Comparison of ENCODE assay signal across 29 cellular contexts in genomic region chr14:103731916-103732867, GRCh38. TPM values are rescaled to one million over a fixed set of nuclear protein-coding genes. Genes with fewer than 3 reads are reported as not detected.
DNase-seq lines count a peak whose midpoint lies in the region; ATAC-seq, FAIRE-seq and TF ChIP-seq lines count a peak whose summit lies in the region.
"Had no signal": no experiment of that assay in that cellular context is flagged by ENCODE, and none has a peak within 500 bp of the region (broad histone marks: within the 10 kb centered on the region; RNA-seq: fewer than 3 reads in every experiment).

No MANE protein-coding gene starts in this region.

- BruUV-seq in HepG2 (replicated peaks; lab: Mats Ljungman, UMichigan): no TSS peak
- BruUV-seq in endothelial cell of umbilical vein (replicated peaks; lab: Mats Ljungman, UMichigan): no TSS peak

- peaks cover 24% of the 10 kb centered on the region for H3K4me1 Mint-ChIP-seq in type B pancreatic cell (ENCODE audit: unreplicated experiment)
- H3K4me1 Mint-ChIP-seq: activated CD4-positive, alpha-beta T cell treated with anti-CD3 and anti-CD28 coated beads for 36 hours; activated naive CD4-positive, alpha-beta T cell treated with anti-CD3 and anti-CD28 coated beads, Interleukin-2, amount 10 ng/mL, durations not matched to agents 7 days and 5 days; activated T-helper 17 cell treated with anti-CD3 and anti-CD28 coated beads, Interleukin-2, amount 50 U/mL, for 72 hours had no signal

- H3K36me3 ChIP-seq in HepG2 (replicated peaks in 1 of 2; ENCODE audit: control insufficient read depth in 1 of 2, insufficient read depth in 2 of 2, low read length in 2 of 2) (peaks cover 19 to 51% of the 10 kb centered on the region in 2 experiments), right lobe of liver (peaks cover 0 to 42% (median 3%) of the 10 kb centered on the region in 4 donors), endothelial cell of umbilical vein (ENCODE audit: control insufficient read depth in 2 of 2, extremely low read depth in 1 of 2, insufficient read depth in 2 of 2, low read length in 2 of 2) (peaks cover 0 to 35% of the 10 kb centered on the region in 2 experiments), mesenchymal stem cell (ENCODE audit: control insufficient read depth in 1 of 2, insufficient read depth in 2 of 2, low read depth in 1 of 2, low read length in 2 of 2) (peaks cover 68 to 86% of the 10 kb centered on the region in 2 experiments), brain microvascular endothelial cell (replicated peaks) (peaks cover 14% of the 10 kb centered on the region)

- H2AFZ ChIP-seq in HepG2 (ENCODE audit: low read length) (no peak overlapping the region), endothelial cell of umbilical vein (ENCODE audit: low read depth, low read length) (no peak overlapping the region), mesenchymal stem cell (ENCODE audit: low read depth, low read length) (no peak overlapping the region)
- H2AFZ ChIP-seq: GM23248, hepatocyte had no signal

- no peak for ATAC-seq in HepG2
- ATAC-seq in right lobe of liver: no peak
- ATAC-seq in GM21515 (IDR thresholded peaks at IDR 0.05; ENCODE audit: unreplicated experiment): no peak
- ATAC-seq: A549; activated CD4-positive, alpha-beta T cell treated with anti-CD3 and anti-CD28 coated beads for 36 hours; activated CD8-positive, alpha-beta T cell treated with anti-CD3 and anti-CD28 coated beads for 36 hours; activated T-helper 17 cell treated with anti-CD3 and anti-CD28 coated beads, Interleukin-2, amount 50 U/mL, for 72 hours; body of pancreas; gastrocnemius medialis; left colon; PC-3 had no signal

- CTCF ChIA-PET in HepG2 (lab: Yijun Ruan, JAX; ENCODE audit: low intra/inter-chr PET ratio, low total read pairs) (no interaction called here), endothelial cell of umbilical vein (lab: Charles Lee) (interaction anchor here (1.3 kb wide), 1 partner anchor 21 kb away, joined by 3 read pairs; no protein-coding TSS in a partner anchor)

- no peak overlapping the region for H2BK12ac ChIP-seq in mesenchymal stem cell (ENCODE audit: low read length in 2 of 2)

- H2AK5ac ChIP-seq in mesenchymal stem cell (ENCODE audit: low read length, severe bottlenecking): no peak overlapping the region

- no peak for FAIRE-seq in HepG2 (lab: Jason Lieb, UNC)
- FAIRE-seq in endothelial cell of umbilical vein (lab: Jason Lieb, UNC): no peak
- FAIRE-seq: A549, D721Med had no signal

- no peak overlapping the region for H3K14ac ChIP-seq in mesenchymal stem cell (ENCODE audit: low read length in 2 of 2)

- no peak overlapping the region for H2BK5ac ChIP-seq in mesenchymal stem cell (ENCODE audit: low read depth, low read length, poor library complexity, severe bottlenecking)

- no peak overlapping the region for H4K8ac ChIP-seq in mesenchymal stem cell (ENCODE audit: low read length)

- dilution Hi-C loops in endothelial cell of umbilical vein (cut with MboI; ENCODE audit: extremely low pct_ligation_motif_present, low sequenced_read_pairs): no loop called here

- H3K79me2 ChIP-seq in HepG2 (ENCODE audit: insufficient read depth, low read length): no peaks in the 10 kb centered on the region
- no peaks in the 10 kb centered on the region for H3K79me2 ChIP-seq in endothelial cell of umbilical vein (ENCODE audit: control insufficient read depth, insufficient read depth, low read length)

- H3K9me3 Mint-ChIP-seq in type B pancreatic cell: no peaks in the 10 kb centered on the region
- H3K9me3 Mint-ChIP-seq: activated CD8-positive, alpha-beta T cell treated with anti-CD3 and anti-CD28 coated beads for 36 hours; activated naive CD4-positive, alpha-beta T cell treated with anti-CD3 and anti-CD28 coated beads, Interleukin-2, amount 10 ng/mL, durations not matched to agents 7 days and 5 days; activated T-helper 17 cell treated with anti-CD3 and anti-CD28 coated beads, Interleukin-2, amount 50 U/mL, for 72 hours; CD4-positive, alpha-beta T cell had no signal

- intact Hi-C loops in HepG2 (cut with micrococcal nuclease; ENCODE audit: unreplicated experiment): no loop called here
- intact Hi-C loops in right lobe of liver (cut with DNase I): no loop called here
- intact Hi-C loops in endothelial cell of umbilical vein (cut with micrococcal nuclease): no loop called here

- H3K4me2 ChIP-seq in HepG2 (ENCODE audit: low read depth, low read length) (no peak overlapping the region), endothelial cell of umbilical vein (ENCODE audit: insufficient read depth, low read length) (no peak overlapping the region), mesenchymal stem cell (ENCODE audit: low read length, poor library complexity, severe bottlenecking) (no peak overlapping the region)
- H3K4me2 ChIP-seq: A549, hepatocyte had no signal

- TF ChIP-seq EP300 in HepG2 (IDR thresholded peaks at IDR 0.05; ENCODE audit: low read depth in 2 of 2, low read length in 2 of 2): no peak
- TF ChIP-seq EP300 in HepG2 (CRISPR knock-in tag; IDR thresholded peaks at IDR 0.05; ENCODE audit: borderline replicate concordance): no peak

- POLR2A ChIA-PET in HepG2 (lab: Yijun Ruan, JAX): no interaction called here
- POLR2A ChIA-PET in endothelial cell of umbilical vein (lab: Charles Lee): no interaction called here

- no peak overlapping the region for H3K4me3 Mint-ChIP-seq in type B pancreatic cell
- H3K4me3 Mint-ChIP-seq: activated CD4-positive, alpha-beta T cell treated with anti-CD3 and anti-CD28 coated beads for 36 hours; activated CD8-positive, alpha-beta T cell treated with anti-CD3 and anti-CD28 coated beads for 36 hours; activated naive CD4-positive, alpha-beta T cell treated with anti-CD3 and anti-CD28 coated beads, Interleukin-2, amount 10 ng/mL, durations not matched to agents 7 days and 5 days; activated T-helper 17 cell treated with anti-CD3 and anti-CD28 coated beads, Interleukin-2, amount 50 U/mL, for 72 hours; CD4-positive, alpha-beta T cell had no signal

- H3K9ac ChIP-seq in HepG2 (ENCODE audit: insufficient read depth, low read depth, low read length) (no peak overlapping the region), endothelial cell of umbilical vein (replicated peaks; ENCODE audit: extremely low read depth, insufficient read depth, low read length) (no peak overlapping the region), mesenchymal stem cell (ENCODE audit: low read length) (no peak overlapping the region)
- H3K9ac ChIP-seq: GM23248 had no signal

- no peak overlapping the region for H3K4me3 ChIP-seq in HepG2 (replicated peaks in 1 of 3; ENCODE audit: insufficient read depth in 1 of 3, low read depth in 2 of 3, low read length in 3 of 3)
- no peak overlapping the region for H3K4me3 ChIP-seq in right lobe of liver
- H3K4me3 ChIP-seq in endothelial cell of umbilical vein (replicated peaks in 1 of 3; ENCODE audit: insufficient read depth in 1 of 3, low read depth in 1 of 3, low read length in 3 of 3): no peak overlapping the region
- no peak overlapping the region for H3K4me3 ChIP-seq in mesenchymal stem cell (ENCODE audit: insufficient read depth in 1 of 2, low read depth in 1 of 2, low read length in 2 of 2)
- no peak overlapping the region for H3K4me3 ChIP-seq in brain microvascular endothelial cell (ENCODE audit: low read depth, low read length)
- H3K4me3 ChIP-seq: A549, adrenal gland, body of pancreas, gastrocnemius medialis, GM23248, hepatocyte, thoracic aorta had no signal

- H3K4ac ChIP-seq in mesenchymal stem cell (ENCODE audit: low read depth in 1 of 2, low read length in 2 of 2): no peak overlapping the region

- H3K23ac ChIP-seq in mesenchymal stem cell (ENCODE audit: low read length in 2 of 2): no peak overlapping the region

- H2BK15ac ChIP-seq in mesenchymal stem cell (ENCODE audit: low read depth, poor library complexity, severe bottlenecking): no peak overlapping the region

- no peak overlapping the region for H3K27ac ChIP-seq in HepG2 (ENCODE audit: extremely low read length, insufficient read depth, low read length)
- no peak overlapping the region for H3K27ac ChIP-seq in right lobe of liver
- no peak overlapping the region for H3K27ac ChIP-seq in endothelial cell of umbilical vein (ENCODE audit: insufficient read depth, low read depth, low read length)
- H3K27ac ChIP-seq in mesenchymal stem cell (ENCODE audit: low read length, poor library complexity, severe bottlenecking): no peak overlapping the region
- no peak overlapping the region for H3K27ac ChIP-seq in brain microvascular endothelial cell
- H3K27ac ChIP-seq: A549, adrenal gland, GM23248, thoracic aorta had no signal

- TF ChIP-seq POLR2A in HepG2 (IDR thresholded peaks at IDR 0.05; ENCODE audit: insufficient read depth in 1 of 2, low read depth in 2 of 2, low read length in 2 of 2) (no peak), right lobe of liver (IDR thresholded peaks at IDR 0.05) (no peak), endothelial cell of umbilical vein (IDR thresholded peaks at IDR 0.05; ENCODE audit: low read depth, low read length) (no peak)

- H4K91ac ChIP-seq in mesenchymal stem cell (ENCODE audit: low read length): peak overlapping the region; percentile 50

- H3K18ac ChIP-seq in mesenchymal stem cell (ENCODE audit: low read depth in 1 of 2, low read length in 2 of 2): no peak overlapping the region

- H3K4me1 ChIP-seq in HepG2 (ENCODE audit: insufficient read depth, low read length): 0 out of 2 replicates have a peak, but pooled peaks cover 4% of the 10 kb centered on the region
- H3K4me1 ChIP-seq in right lobe of liver: peaks cover 0 to 12% (median 6%) of the 10 kb centered on the region in 4 donors
- no peaks in the 10 kb centered on the region for H3K4me1 ChIP-seq in endothelial cell of umbilical vein (ENCODE audit: control insufficient read depth, extremely low read depth, insufficient read depth, low read length)
- peaks cover 8% of the 10 kb centered on the region for H3K4me1 ChIP-seq in mesenchymal stem cell (ENCODE audit: control insufficient read depth, insufficient read depth, low read depth, low read length)
- H3K4me1 ChIP-seq: A549 had no signal

- no peak for TF ChIP-seq CTCF in HepG2 (CRISPR knock-in tag; IDR thresholded peaks at IDR 0.05)
- no peak for TF ChIP-seq CTCF in right lobe of liver (IDR thresholded peaks at IDR 0.05)
- no peak for TF ChIP-seq CTCF in endothelial cell of umbilical vein (IDR thresholded peaks at IDR 0.05; ENCODE audit: extremely low read depth in 1 of 2, insufficient read depth in 1 of 2, low read depth in 1 of 2, low read length in 2 of 2)
- no peak for TF ChIP-seq CTCF in type B pancreatic cell (conservative IDR thresholded peaks at IDR 0.05)
- TF ChIP-seq CTCF in brain microvascular endothelial cell (IDR thresholded peaks at IDR 0.05; ENCODE audit: low read depth, low read length, missing control alignments): no peak

- H3K36me3 Mint-ChIP-seq in type B pancreatic cell: peaks cover 11% of the 10 kb centered on the region

- H3K79me1 ChIP-seq in mesenchymal stem cell (replicated peaks; ENCODE audit: low read length, poor library complexity, severe bottlenecking): peaks cover 38% of the 10 kb centered on the region

- H3K9me1 ChIP-seq in endothelial cell of umbilical vein (replicated peaks; ENCODE audit: control insufficient read depth, extremely low read depth, insufficient read depth, low read length): no peaks in the 10 kb centered on the region

- no peak for TF ChIP-seq RAD21 in HepG2 (CRISPR knock-in tag; IDR thresholded peaks at IDR 0.05)

- no peaks in the 10 kb centered on the region for H3K27me3 Mint-ChIP-seq in type B pancreatic cell
- H3K27me3 Mint-ChIP-seq: activated CD4-positive, alpha-beta T cell treated with anti-CD3 and anti-CD28 coated beads for 36 hours; activated CD8-positive, alpha-beta T cell treated with anti-CD3 and anti-CD28 coated beads for 36 hours; activated naive CD4-positive, alpha-beta T cell treated with anti-CD3 and anti-CD28 coated beads, Interleukin-2, amount 10 ng/mL, durations not matched to agents 7 days and 5 days; activated T-helper 17 cell treated with anti-CD3 and anti-CD28 coated beads, Interleukin-2, amount 50 U/mL, for 72 hours; CD4-positive, alpha-beta T cell had no signal

- DNase-seq in HepG2 (ENCODE audit: low spot score) (no peak), right lobe of liver (no peak), endothelial cell of umbilical vein (ENCODE audit: low read depth, low spot score) (no peak), mesenchymal stem cell (no peak), type B pancreatic cell (ENCODE audit: extremely low spot score, unreplicated experiment) (peak; percentile 62), brain microvascular endothelial cell (no peak)
- no peak for DNase-seq in activated CD4-positive, CD25-positive, alpha-beta regulatory T cell treated with anti-CD3 and anti-CD28 coated beads, Interleukin-2, amount 50 U/mL, for 72 hours
- DNase-seq: activated CD4-positive, alpha-beta T cell treated with anti-CD3 and anti-CD28 coated beads for 36 hours; activated CD8-positive, alpha-beta T cell treated with anti-CD3 and anti-CD28 coated beads for 36 hours; activated naive CD4-positive, alpha-beta T cell treated with anti-CD3 and anti-CD28 coated beads, Interleukin-2, amount 10 ng/mL, durations not matched to agents 7 days and 5 days; body of pancreas; CD4-positive, alpha-beta T cell; DND-41; gastrocnemius medialis; GF-D8; GM23248; left colon; NCI-H1436 treated with DMSO at 0.1 percent for 48 hours; NCI-H226; NK-92 treated with Interleukin-12 subunit alpha and Interleukin-12 subunit beta, amount 100 ng/mL, for 24 hours; PC-3; stimulated activated naive CD4-positive, alpha-beta T cell treated with Interleukin-2 at 50 U/mL for 16 hours had no signal

- H3K27me3 ChIP-seq in HepG2 (ENCODE audit: control insufficient read depth in 1 of 2, insufficient read depth in 2 of 2, low read length in 2 of 2): no peaks in the 10 kb centered on the region
- H3K27me3 ChIP-seq in right lobe of liver: no peaks in the 10 kb centered on the region
- H3K27me3 ChIP-seq in endothelial cell of umbilical vein (ENCODE audit: control insufficient read depth in 2 of 2, insufficient read depth in 2 of 2, low read length in 2 of 2): no peaks in the 10 kb centered on the region
- H3K27me3 ChIP-seq in mesenchymal stem cell (ENCODE audit: control insufficient read depth in 1 of 2, insufficient read depth in 1 of 2, low read length in 2 of 2): no peaks in the 10 kb centered on the region
- no peaks in the 10 kb centered on the region for H3K27me3 ChIP-seq in brain microvascular endothelial cell (replicated peaks)
- H3K27me3 ChIP-seq: adrenal gland, body of pancreas, gastrocnemius medialis, hepatocyte had no signal

- H4K20me1 ChIP-seq in HepG2 (ENCODE audit: insufficient read depth, low read length): no peaks in the 10 kb centered on the region
- no peaks in the 10 kb centered on the region for H4K20me1 ChIP-seq in endothelial cell of umbilical vein (replicated peaks; ENCODE audit: control insufficient read depth, extremely low read depth, insufficient read depth, low read length)

- H3K9me3 ChIP-seq in HepG2 (ENCODE audit: low read length) (no peaks in the 10 kb centered on the region), right lobe of liver (no peaks in the 10 kb centered on the region), endothelial cell of umbilical vein (replicated peaks; ENCODE audit: control insufficient read depth, insufficient read depth, low read length) (no peaks in the 10 kb centered on the region), mesenchymal stem cell (ENCODE audit: control insufficient read depth, low read length) (no peaks in the 10 kb centered on the region)
- H3K9me3 ChIP-seq: A549, adrenal gland, body of pancreas, gastrocnemius medialis, thoracic aorta had no signal

- in situ Hi-C loops in HepG2 (cut with HindIII; ENCODE audit: extremely low pct_ligation_motif_present, low pct_unique_long_range_greater_than_20kb) (no loop called here), brain microvascular endothelial cell (cut with HindIII; ENCODE audit: low pct_ligation_motif_present, low sequenced_read_pairs) (no loop called here)

- no peak overlapping the region for H2BK120ac ChIP-seq in mesenchymal stem cell (ENCODE audit: low read depth, low read length)

- 97% methylated on average over 13 of the region's 24 CpGs for WGBS in HepG2 (ENCODE audit: low lambda C conversion rate)
- 86% methylated on average over 5 of the region's 24 CpGs for WGBS in right lobe of liver (ENCODE audit: insufficient coverage, low coverage, low lambda C conversion rate, missing lambda C conversion rate)
- WGBS in mesenchymal stem cell: 96% methylated on average over 24 of the region's 24 CpGs

- peak overlapping the region; percentile 58 for H3K27ac Mint-ChIP-seq in type B pancreatic cell
- H3K27ac Mint-ChIP-seq: activated CD4-positive, alpha-beta T cell treated with anti-CD3 and anti-CD28 coated beads for 36 hours; activated CD8-positive, alpha-beta T cell treated with anti-CD3 and anti-CD28 coated beads for 36 hours; activated naive CD4-positive, alpha-beta T cell treated with anti-CD3 and anti-CD28 coated beads, Interleukin-2, amount 10 ng/mL, durations not matched to agents 7 days and 5 days; activated T-helper 17 cell treated with anti-CD3 and anti-CD28 coated beads, Interleukin-2, amount 50 U/mL, for 72 hours; CD4-positive, alpha-beta T cell had no signal

RNA-seq across cellular contexts. Expression of gene ZFYVE21, which starts 16.6 kb away (rescaled TPM):
- total RNA-seq in HepG2 (2016; rRNA removed; fragmentation: Illumina TruSeq; extraction: Trizol): 34.3 and 35.1 TPM in 2 replicates
- 12.0 and 12.6 TPM in 2 replicates for total RNA-seq in HepG2 (2016; cell fraction: cytosol; rRNA removed; fragmentation: Illumina TruSeq; extraction: Trizol; ENCODE audit: low read depth)
- total RNA-seq in HepG2 (2016; cell fraction: insoluble cytoplasmic fraction; rRNA removed; fragmentation: Illumina TruSeq; extraction: Trizol): 36.2 and 37.2 TPM in 2 replicates
- total RNA-seq in HepG2 (2016; cell fraction: membrane; rRNA removed; fragmentation: Illumina TruSeq; extraction: Trizol): 23.9 and 24.1 TPM in 2 replicates
- 25.9 TPM in 2 replicates for total RNA-seq in HepG2 (2016; cell fraction: nucleus; rRNA removed; fragmentation: Illumina TruSeq; extraction: Trizol)
- 34.4 and 36.2 TPM in 2 replicates for polyA plus RNA-seq in HepG2 (2011; rRNA removed)
- polyA plus RNA-seq in HepG2 (2011; cell fraction: cytosol; rRNA removed): 33.8 and 35.9 TPM in 2 replicates
- polyA plus RNA-seq in HepG2 (2011; cell fraction: nucleus; rRNA removed): 57.7 and 67.1 TPM in 2 replicates
- 18.5 and 20.2 TPM in 2 replicates for polyA plus RNA-seq in HepG2 (2012)
- 9.6 and 11.9 TPM in 2 replicates for polyA plus RNA-seq in HepG2 (2016; cell fraction: cytosol; fragmentation: Illumina TruSeq; extraction: Trizol; ENCODE audit: low read depth)
- polyA plus RNA-seq in HepG2 (2016; cell fraction: insoluble cytoplasmic fraction; fragmentation: Illumina TruSeq; extraction: Trizol; ENCODE audit: low read depth): 38.6 and 42.4 TPM in 2 replicates
- polyA plus RNA-seq in HepG2 (2016; cell fraction: membrane; fragmentation: Illumina TruSeq; extraction: Trizol; ENCODE audit: low read depth): 20.7 and 23.8 TPM in 2 replicates
- polyA plus RNA-seq in HepG2 (2016; cell fraction: nucleus; fragmentation: Illumina TruSeq; extraction: Trizol; ENCODE audit: insufficient read depth, low read depth): 55.9 and 58.6 TPM in 2 replicates
- polyA minus RNA-seq in HepG2 (2011; rRNA and poly(A)+ RNA removed; ENCODE audit: low replicate concordance): 32.6 and 37.6 TPM in 2 replicates
- polyA minus RNA-seq in HepG2 (2011; cell fraction: cytosol; rRNA and poly(A)+ RNA removed): 12.3 and 14.1 TPM in 2 replicates
- 23.7 and 24.3 TPM in 2 replicates for polyA minus RNA-seq in HepG2 (2011; cell fraction: nucleus; rRNA and poly(A)+ RNA removed)
- 10 to 100 TPM; 20.9 to 35.2 (median 27.6) TPM for total RNA-seq in right lobe of liver
- 54.5 and 55.8 TPM in 2 replicates for total RNA-seq in endothelial cell of umbilical vein
- polyA plus RNA-seq in endothelial cell of umbilical vein: 98.3 and 126 TPM in 2 replicates
- polyA plus RNA-seq in endothelial cell of umbilical vein (2011; cell fraction: cytosol; rRNA removed): 93.5 and 94.5 TPM in 2 replicates
- 54.3 and 70.0 TPM in 2 replicates for polyA plus RNA-seq in endothelial cell of umbilical vein (2011; cell fraction: nucleus; rRNA removed)
- 42.4 and 49.3 TPM in 2 replicates for polyA plus RNA-seq in endothelial cell of umbilical vein (2012)
- polyA minus RNA-seq in endothelial cell of umbilical vein: 47.7 and 51.3 TPM in 2 replicates
- 18.8 TPM for polyA minus RNA-seq in endothelial cell of umbilical vein (2011; cell fraction: cytosol; rRNA and poly(A)+ RNA removed)
- 27.8 and 30.9 TPM in 2 replicates for polyA minus RNA-seq in endothelial cell of umbilical vein (2011; cell fraction: nucleus; rRNA and poly(A)+ RNA removed)
- polyA plus RNA-seq in mesenchymal stem cell (2013, experiment 1 of 2): 44.0 TPM
- 43.8 TPM for polyA plus RNA-seq in mesenchymal stem cell (2013, experiment 2 of 2)
- 41.7 and 59.1 TPM in 2 replicates for total RNA-seq in type B pancreatic cell (ENCODE audit: low replicate concordance)

RNA-seq across cellular contexts. Expression of gene XRCC3, which starts 16.9 kb away (rescaled TPM):
- total RNA-seq in HepG2 (2016; rRNA removed; fragmentation: Illumina TruSeq; extraction: Trizol): 22.7 and 25.8 TPM in 2 replicates
- 7.5 and 8.6 TPM in 2 replicates for total RNA-seq in HepG2 (2016; cell fraction: cytosol; rRNA removed; fragmentation: Illumina TruSeq; extraction: Trizol; ENCODE audit: low read depth)
- 22.7 and 28.8 TPM in 2 replicates for total RNA-seq in HepG2 (2016; cell fraction: insoluble cytoplasmic fraction; rRNA removed; fragmentation: Illumina TruSeq; extraction: Trizol)
- total RNA-seq in HepG2 (2016; cell fraction: membrane; rRNA removed; fragmentation: Illumina TruSeq; extraction: Trizol): 19.2 and 25.6 TPM in 2 replicates
- 16.7 and 17.3 TPM in 2 replicates for total RNA-seq in HepG2 (2016; cell fraction: nucleus; rRNA removed; fragmentation: Illumina TruSeq; extraction: Trizol)
- 5.4 and 5.8 TPM in 2 replicates for polyA plus RNA-seq in HepG2 (2011; rRNA removed)
- 4.3 and 7.4 TPM in 2 replicates for polyA plus RNA-seq in HepG2 (2011; cell fraction: cytosol; rRNA removed)
- polyA plus RNA-seq in HepG2 (2011; cell fraction: nucleus; rRNA removed): 12.7 and 15.0 TPM in 2 replicates
- polyA plus RNA-seq in HepG2 (2012): 6.2 and 8.5 TPM in 2 replicates
- polyA plus RNA-seq in HepG2 (2016; cell fraction: cytosol; fragmentation: Illumina TruSeq; extraction: Trizol; ENCODE audit: low read depth): 5.5 and 6.6 TPM in 2 replicates
- polyA plus RNA-seq in HepG2 (2016; cell fraction: insoluble cytoplasmic fraction; fragmentation: Illumina TruSeq; extraction: Trizol; ENCODE audit: low read depth): 14.6 and 16.7 TPM in 2 replicates
- polyA plus RNA-seq in HepG2 (2016; cell fraction: membrane; fragmentation: Illumina TruSeq; extraction: Trizol; ENCODE audit: low read depth): 13.9 and 14.8 TPM in 2 replicates
- polyA plus RNA-seq in HepG2 (2016; cell fraction: nucleus; fragmentation: Illumina TruSeq; extraction: Trizol; ENCODE audit: insufficient read depth, low read depth): 39.8 and 43.1 TPM in 2 replicates
- 11.1 and 22.9 TPM in 2 replicates for polyA minus RNA-seq in HepG2 (2011; rRNA and poly(A)+ RNA removed; ENCODE audit: low replicate concordance)
- 4.7 and 5.6 TPM in 2 replicates for polyA minus RNA-seq in HepG2 (2011; cell fraction: cytosol; rRNA and poly(A)+ RNA removed)
- polyA minus RNA-seq in HepG2 (2011; cell fraction: nucleus; rRNA and poly(A)+ RNA removed): 5.5 and 7.3 TPM in 2 replicates
- total RNA-seq in right lobe of liver: 1 to 10 TPM in 5 of 6 experiments, under 1 TPM in 1; 0.88 to 6.3 (median 1.8) TPM
- total RNA-seq in endothelial cell of umbilical vein: 25.1 and 27.2 TPM in 2 replicates
- 13.4 and 13.6 TPM in 2 replicates for polyA plus RNA-seq in endothelial cell of umbilical vein
- polyA plus RNA-seq in endothelial cell of umbilical vein (2011; cell fraction: cytosol; rRNA removed): 14.1 and 14.5 TPM in 2 replicates
- 33.2 and 41.1 TPM in 2 replicates for polyA plus RNA-seq in endothelial cell of umbilical vein (2011; cell fraction: nucleus; rRNA removed)
- 8.4 and 10.0 TPM in 2 replicates for polyA plus RNA-seq in endothelial cell of umbilical vein (2012)
- 11.2 and 16.4 TPM in 2 replicates for polyA minus RNA-seq in endothelial cell of umbilical vein
- 17.4 TPM for polyA minus RNA-seq in endothelial cell of umbilical vein (2011; cell fraction: cytosol; rRNA and poly(A)+ RNA removed)
- 10.9 and 11.2 TPM in 2 replicates for polyA minus RNA-seq in endothelial cell of umbilical vein (2011; cell fraction: nucleus; rRNA and poly(A)+ RNA removed)
- 4.5 TPM for polyA plus RNA-seq in mesenchymal stem cell (2013, experiment 1 of 2)
- 4.2 TPM for polyA plus RNA-seq in mesenchymal stem cell (2013, experiment 2 of 2)
- total RNA-seq in type B pancreatic cell (ENCODE audit: low replicate concordance): 17.3 and 35.2 TPM in 2 replicates
